8 cellular contexts compared by ENCODE assay signal in genomic region chr16:88804552-88805339, GRCh38. TPM values are rescaled to one million over a fixed set of nuclear protein-coding genes. Genes with fewer than 3 reads are reported as not detected.
DNase-seq lines count a peak whose midpoint lies in the region; ATAC-seq and TF ChIP-seq lines count a peak whose summit lies in the region.

No MANE protein-coding gene starts in this region.

- H3K27me3 Mint-ChIP-seq in activated T-cell treated with anti-CD3 and anti-CD28 coated beads, Interleukin-2, amount 50 U/mL, for 4 hours (ENCODE audit: low read depth): no peaks in the 10 kb centered on the region

- H3K4me3 Mint-ChIP-seq in activated T-cell treated with anti-CD3 and anti-CD28 coated beads, Interleukin-2, amount 50 U/mL, for 4 hours: peak overlapping the region; percentile 76

- no peak overlapping the region for H4K8ac ChIP-seq in neuronal stem cell (ENCODE audit: low read depth, low read length)

- intact Hi-C loops in testis (cut with DNase I; ENCODE audit: low total_unique reads): no loop called here

- peaks cover 3% of the 10 kb centered on the region for H3K36me3 Mint-ChIP-seq in activated T-cell treated with anti-CD3 and anti-CD28 coated beads, Interleukin-2, amount 50 U/mL, for 4 hours (ENCODE audit: insufficient read depth)

- no peak for DNase-seq in activated T-cell treated with anti-CD3 and anti-CD28 coated beads, Interleukin-2, amount 50 U/mL, for 4 hours
- no peak for DNase-seq in activated T-cell treated with anti-CD3 and anti-CD28 coated beads for 4 hours
- no peak for DNase-seq in coronary artery (ENCODE audit: low spot score)
- no peak for DNase-seq in neuronal stem cell (ENCODE audit: low spot score)
- no peak for DNase-seq in testis

- H3K14ac ChIP-seq in neuronal stem cell (ENCODE audit: low read length): no peak overlapping the region

- TF ChIP-seq CTCF in OCI-LY3 (IDR thresholded peaks at IDR 0.05; ENCODE audit: low read depth, low read length) (no peak), coronary artery (IDR thresholded peaks at IDR 0.05) (no peak), testis (IDR thresholded peaks at IDR 0.05) (no peak)

- H3K36me3 ChIP-seq in OCI-LY3 (replicated peaks; ENCODE audit: low read depth, low read length) (peaks cover 48% of the 10 kb centered on the region), neuronal stem cell (replicated peaks in 1 of 2; ENCODE audit: control insufficient read depth in 2 of 2, insufficient read depth in 2 of 2, low read length in 2 of 2) (peaks cover 44 to 52% of the 10 kb centered on the region in 2 donors), testis (ENCODE audit: low read depth, missing control alignments) (no peaks in the 10 kb centered on the region)

- peaks cover 19% of the 10 kb centered on the region for H4K20me1 ChIP-seq in OCI-LY3 (ENCODE audit: insufficient read depth, low read length)

- peak overlapping the region; percentile 96 for H2AK5ac ChIP-seq in neuronal stem cell (ENCODE audit: low read depth, low read length)

- H2AFZ ChIP-seq in OCI-LY3 (ENCODE audit: low read depth, low read length): no peak overlapping the region
- no peak overlapping the region for H2AFZ ChIP-seq in neuronal stem cell (ENCODE audit: low read length)

- WGBS in neuronal stem cell (ENCODE audit: extremely low coverage in 2 of 2, insufficient read length in 2 of 2, insufficient replicate concordance in 1 of 2), 2 donors: no CpG with 5 or more reads among the region's 39 CpGs
- 25% methylated on average over 35 of the region's 39 CpGs; no CpG with 5 or more reads in 1 of the 2 donors for WGBS in testis, 2 donors

- peak overlapping the region; percentile 90 for H3K18ac ChIP-seq in neuronal stem cell (ENCODE audit: low read length)

- peak overlapping the region; percentile 22 for H2BK5ac ChIP-seq in neuronal stem cell (ENCODE audit: low read length)

- peak in 1 of 2 donors; percentile 14 for ATAC-seq in activated T-cell treated with anti-CD3 and anti-CD28 coated beads, Interleukin-2, amount 50 U/mL, for 4 hours
- ATAC-seq in GM21528 (IDR thresholded peaks at IDR 0.05; ENCODE audit: low FRiP score, unreplicated experiment) (no peak), HG03354 (IDR thresholded peaks at IDR 0.05; ENCODE audit: poor library complexity, severe bottlenecking, unreplicated experiment) (no peak)

- H4K91ac ChIP-seq in neuronal stem cell (ENCODE audit: low read depth, low read length, poor library complexity): no peak overlapping the region

- H3K4me3 ChIP-seq in OCI-LY3 (ENCODE audit: low read length) (peak overlapping the region; percentile 78), coronary artery (peak overlapping the region; percentile 15), neuronal stem cell (ENCODE audit: low read length in 2 of 2) (peak overlapping the region; percentile 92 to 97), testis (peak overlapping the region in 1 of 2 donors; percentile 34)

- peak overlapping the region; percentile 95 for H3K23ac ChIP-seq in neuronal stem cell (ENCODE audit: low read depth, low read length, poor library complexity)

- peaks cover 39% of the 10 kb centered on the region for H3K79me1 ChIP-seq in neuronal stem cell (ENCODE audit: low read depth, low read length)

- no peaks in the 10 kb centered on the region for H3K9me3 ChIP-seq in OCI-LY3 (ENCODE audit: insufficient read depth, low read length)
- peaks cover 0 to 2% of the 10 kb centered on the region in 2 donors for H3K9me3 ChIP-seq in neuronal stem cell (replicated peaks in 1 of 2; ENCODE audit: control insufficient read depth in 2 of 2, insufficient read depth in 1 of 2, low read depth in 1 of 2, low read length in 2 of 2)
- H3K9me3 ChIP-seq in testis: no peaks in the 10 kb centered on the region

- H3K79me2 ChIP-seq in OCI-LY3 (ENCODE audit: low read length): peaks cover 33% of the 10 kb centered on the region

- no peak overlapping the region for H2BK12ac ChIP-seq in neuronal stem cell (ENCODE audit: low read length)

- H3K4me1 Mint-ChIP-seq in activated T-cell treated with anti-CD3 and anti-CD28 coated beads, Interleukin-2, amount 50 U/mL, for 4 hours (ENCODE audit: low read depth): peaks cover 14% of the 10 kb centered on the region

- peak overlapping the region; percentile 78 for H3K9ac ChIP-seq in OCI-LY3 (ENCODE audit: low read length)
- peak overlapping the region; percentile 91 for H3K9ac ChIP-seq in neuronal stem cell (ENCODE audit: low read depth, low read length, poor library complexity)

- no peak overlapping the region for H3K4ac ChIP-seq in neuronal stem cell (ENCODE audit: low read length)

- H3K4me1 ChIP-seq in OCI-LY3 (ENCODE audit: low read length): peaks cover 14% of the 10 kb centered on the region; the same call in 1 of the 2 replicates
- H3K4me1 ChIP-seq in neuronal stem cell (ENCODE audit: control insufficient read depth in 2 of 2, insufficient read depth in 1 of 2, low read depth in 1 of 2, low read length in 2 of 2): peaks cover 6 to 12% of the 10 kb centered on the region in 2 donors
- peaks cover 21% of the 10 kb centered on the region for H3K4me1 ChIP-seq in testis

- H3K9me3 Mint-ChIP-seq in activated T-cell treated with anti-CD3 and anti-CD28 coated beads, Interleukin-2, amount 50 U/mL, for 4 hours: no peaks in the 10 kb centered on the region

- H3K27ac ChIP-seq in OCI-LY3 (ENCODE audit: low read length) (peak overlapping the region; percentile 77), coronary artery (no peak overlapping the region), neuronal stem cell (replicated peaks; ENCODE audit: low read length) (no peak overlapping the region), testis (no peak overlapping the region)

- no peak overlapping the region for H2BK120ac ChIP-seq in neuronal stem cell (ENCODE audit: low read depth, low read length)

- no peak for TF ChIP-seq POLR2A in testis (IDR thresholded peaks at IDR 0.05)

- H3K27me3 ChIP-seq in OCI-LY3 (ENCODE audit: low read depth, low read length): no peaks in the 10 kb centered on the region
- no peaks in the 10 kb centered on the region for H3K27me3 ChIP-seq in neuronal stem cell (ENCODE audit: control insufficient read depth in 3 of 3, insufficient read depth in 3 of 3, low read depth in 1 of 3, low read length in 3 of 3)
- no peaks in the 10 kb centered on the region for H3K27me3 ChIP-seq in testis

- no peak overlapping the region for H2BK15ac ChIP-seq in neuronal stem cell (ENCODE audit: low read length)

- H3K4me2 ChIP-seq in OCI-LY3 (ENCODE audit: low read length) (peak overlapping the region; percentile 61), neuronal stem cell (ENCODE audit: insufficient read depth, low read length, poor library complexity, severe bottlenecking) (peak overlapping the region; percentile 83)

RNA-seq across cellular contexts. Expression of gene CDT1, which starts 1.2 kb away (rescaled TPM):
- 10 to 100 TPM; 81.0 to 96.4 (median 87.2) TPM for total RNA-seq in activated T-cell treated with anti-CD3 and anti-CD28 coated beads, Interleukin-2, amount 50 U/mL, for 4 hours
- 40.6 TPM for polyA plus RNA-seq in neuronal stem cell (2013, experiment 1 of 2)
- polyA plus RNA-seq in neuronal stem cell (2013, experiment 2 of 2): 40.0 TPM
- total RNA-seq in testis: 10 to 100 TPM; 14.9 to 19.1 TPM
- polyA plus RNA-seq in testis (ENCODE audit: insufficient read depth, low read depth, low replicate concordance): 11.9 TPM

RNA-seq across cellular contexts. Expression of gene APRT, which starts 7.0 kb away (rescaled TPM):
- 100 to 1,000 TPM; 534 to 566 (median 566) TPM for total RNA-seq in activated T-cell treated with anti-CD3 and anti-CD28 coated beads, Interleukin-2, amount 50 U/mL, for 4 hours
- polyA plus RNA-seq in neuronal stem cell (2013, experiment 1 of 2): 146 TPM
- polyA plus RNA-seq in neuronal stem cell (2013, experiment 2 of 2): 150 TPM
- 10 to 100 TPM; 62.1 to 82.1 TPM for total RNA-seq in testis
- 86.0 TPM for polyA plus RNA-seq in testis (ENCODE audit: insufficient read depth, low read depth, low replicate concordance)

RNA-seq across cellular contexts. Expression of gene PIEZO1, which starts 19.7 kb away (rescaled TPM):
- total RNA-seq in activated T-cell treated with anti-CD3 and anti-CD28 coated beads, Interleukin-2, amount 50 U/mL, for 4 hours: 100 to 1,000 TPM; 116 to 171 (median 139) TPM
- polyA plus RNA-seq in neuronal stem cell (2013, experiment 1 of 2): 8.0 TPM
- polyA plus RNA-seq in neuronal stem cell (2013, experiment 2 of 2): 9.2 TPM
- 10 to 100 TPM; 40.7 to 44.5 TPM for total RNA-seq in testis
- 24.2 TPM for polyA plus RNA-seq in testis (ENCODE audit: insufficient read depth, low read depth, low replicate concordance)

RNA-seq across cellular contexts. Expression of gene GALNS, which starts 52.0 kb away (rescaled TPM):
- total RNA-seq in activated T-cell treated with anti-CD3 and anti-CD28 coated beads, Interleukin-2, amount 50 U/mL, for 4 hours: 10 to 100 TPM; 20.6 to 24.1 (median 21.1) TPM
- polyA plus RNA-seq in neuronal stem cell (2013, experiment 1 of 2): 9.6 TPM
- polyA plus RNA-seq in neuronal stem cell (2013, experiment 2 of 2): 9.1 TPM
- total RNA-seq in testis: 10 to 100 TPM; 65.3 to 94.4 TPM
- 55.9 TPM for polyA plus RNA-seq in testis (ENCODE audit: insufficient read depth, low read depth, low replicate concordance)

RNA-seq across cellular contexts. Expression of gene TRAPPC2L, which starts 52.2 kb away (rescaled TPM):
- total RNA-seq in activated T-cell treated with anti-CD3 and anti-CD28 coated beads, Interleukin-2, amount 50 U/mL, for 4 hours: 100 to 1,000 TPM in 1 of 3 donors, 10 to 100 TPM in 2; 78.9 to 105 (median 98.0) TPM
- polyA plus RNA-seq in neuronal stem cell (2013, experiment 1 of 2): 57.0 TPM
- polyA plus RNA-seq in neuronal stem cell (2013, experiment 2 of 2): 58.2 TPM
- 10 to 100 TPM; 58.3 to 59.8 TPM for total RNA-seq in testis
- polyA plus RNA-seq in testis (ENCODE audit: insufficient read depth, low read depth, low replicate concordance): 216 TPM

Comparison
In these comparisons a context has a peak if more than half of its experiments do, and no peak if none do; other contexts are left out.
1. RNA of gene CDT1, which starts 1.2 kb away (total RNA-seq): 81.0 to 96.4 TPM in activated T-cell treated with anti-CD3 and anti-CD28 coated beads, Interleukin-2, amount 50 U/mL, for 4 hours; 14.9 to 19.1 TPM in testis; every median in the first group is over 4 times any median in the second.
2. RNA of gene APRT, which starts 7.0 kb away (total RNA-seq): 534 to 566 TPM in activated T-cell treated with anti-CD3 and anti-CD28 coated beads, Interleukin-2, amount 50 U/mL, for 4 hours; 62.1 to 82.1 TPM in testis; every median in the first group is over 4 times any median in the second.